Comparison of ENCODE assay signal across 21 cellular contexts in genomic region chr21:44813727-44814126, GRCh38.
"Had no signal": no experiment of that assay in that cellular context is flagged by ENCODE, and none has a peak within 500 bp of the region (broad histone marks: within the 10 kb centered on the region; RNA-seq: fewer than 3 reads in every experiment).

No MANE protein-coding gene starts in this region.

- H3K27me3 Mint-ChIP-seq: memory B cell had no signal

- H3K27ac ChIP-seq: colonic mucosa, esophagus squamous epithelium, gastroesophageal sphincter, left ventricle myocardium inferior, lower lobe of right lung, neutrophil, tibial artery, upper lobe of left lung, uterus had no signal

- H3K27me3 ChIP-seq: colonic mucosa, esophagus squamous epithelium, gastroesophageal sphincter, tibial artery, upper lobe of left lung, uterus had no signal

- ATAC-seq: gastroesophageal sphincter, left cardiac atrium, lower lobe of right lung, sciatic nerve had no signal

- H3K4me3 ChIP-seq: colonic mucosa, esophagus squamous epithelium, gastroesophageal sphincter, left ventricle myocardium inferior, lower lobe of right lung, skin epidermis, tibial artery, upper lobe of left lung, uterus had no signal

- DNase-seq: colonic mucosa; dermis blood vessel endothelial cell; esophagus squamous epithelium; foreskin fibroblast; immature natural killer cell; left cardiac atrium; left ventricle myocardium inferior; lower lobe of right lung; midbrain; stimulated activated CD4-positive, alpha-beta T cell treated with anti-CD3 and anti-CD28 coated beads, Interleukin-2, amount 100 ng/mL, for 24 hours; stimulated activated naive CD4-positive, alpha-beta T cell treated with Interleukin-2 at 50 U/mL for 16 hours; tibial artery; upper lobe of left lung; uterus had no signal

- H3K27ac Mint-ChIP-seq: memory B cell, nephron had no signal

- H3K9me3 ChIP-seq: colonic mucosa, esophagus squamous epithelium, left ventricle myocardium inferior, lower lobe of right lung, neutrophil, tibial artery, upper lobe of left lung, uterus had no signal

- H3K36me3 ChIP-seq: colonic mucosa, uterus had no signal

- H3K4me1 ChIP-seq: colonic mucosa had no signal

- H3K9me3 Mint-ChIP-seq: immature natural killer cell, memory B cell, nephron had no signal

- H3K4me3 Mint-ChIP-seq: immature natural killer cell, memory B cell had no signal

- FAIRE-seq: keratinocyte had no signal
